In the genomic region with DNA sequence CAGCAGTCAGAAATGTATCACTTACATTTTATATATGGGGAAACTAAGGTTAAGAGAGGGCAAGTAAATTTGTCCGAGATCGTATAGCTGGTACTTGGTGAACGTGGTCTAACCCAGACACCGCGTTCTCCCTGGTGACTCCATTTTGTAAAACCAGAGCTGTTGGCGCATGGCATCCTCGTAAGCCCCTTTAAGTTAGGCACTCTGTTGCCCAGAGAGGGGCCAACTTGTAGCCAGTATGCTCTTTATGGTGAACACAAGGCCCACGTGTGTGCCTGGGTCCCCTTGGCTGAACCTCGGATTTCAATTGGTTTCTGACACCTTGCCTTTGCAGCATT, we compare ENCODE assay signal across 9 cellular contexts. TPM values are rescaled to one million over a fixed set of nuclear protein-coding genes. Genes with fewer than 3 reads are reported as not detected.
A peak's percentile ranks its signal among the peaks of the same experiment; 100 is the strongest.
DNase-seq lines count a peak whose midpoint lies in the region; ATAC-seq and TF ChIP-seq lines count a peak whose summit lies in the region.
"Had no signal": no experiment of that assay in that cellular context is flagged by ENCODE, and none has a peak within 500 bp of the region (broad histone marks: within the 10 kb centered on the region; RNA-seq: fewer than 3 reads in every experiment).

No MANE protein-coding gene starts in this region.

- peak overlapping the region; percentile 64 to 84 (median 76) for H3K4me3 ChIP-seq in heart right ventricle
- H3K4me3 ChIP-seq in kidney epithelial cell (ENCODE audit: low read depth, low read length), result peak overlapping the region; percentile 92
- peak overlapping the region; percentile 45 to 74 (median 62) for H3K4me3 ChIP-seq in tibial nerve

- TF ChIP-seq EP300 in tibial nerve (IDR thresholded peaks at IDR 0.05), result no peak

- intact Hi-C loops in heart right ventricle (cut with DNase I), result loop anchor here in 9 of 10 donors (1.0 to 5.0 kb wide), 5 partner anchors 37 to 48 kb away; partner anchors contain the start of genes ZNF518A (in 7 of the 9) and CCNJ (in 1 of the 9)
- intact Hi-C loops in Right ventricle myocardium superior (cut with DNase I), result loop anchor here (2.0 kb wide), 1 partner anchor 38 kb away; no protein-coding TSS in a partner anchor
- intact Hi-C loops in activated T-helper 1 cell treated with anti-CD3 and anti-CD28 coated beads, Interleukin-12 subunit alpha, Interleukin-12 subunit beta, Interleukin-2, Interleukin-4 antibody, amounts not matched to agents 30 ng/mL and 10 ng/mL and 1 ng/mL, durations not matched to agents 14 hours and 24 hours and 36 hours (cut with micrococcal nuclease), result loop anchor here (1.0 kb wide), 2 partner anchors 27 to 40 kb away; partner anchors contain the start of gene ZNF518A

- peaks cover 3% of the 10 kb centered on the region for H3K36me3 Mint-ChIP-seq in activated T-helper 1 cell treated with anti-CD3 and anti-CD28 coated beads, Interleukin-12 subunit alpha, Interleukin-12 subunit beta, Interleukin-2, Interleukin-4 antibody, amounts not matched to agents 30 ng/mL and 10 ng/mL and 1 ng/mL, durations not matched to agents 14 hours and 24 hours and 36 hours (ENCODE audit: low read depth)
- H3K36me3 Mint-ChIP-seq in progenitor cell of endocrine pancreas (ENCODE audit: insufficient read depth), result no peaks in the 10 kb centered on the region

- peaks cover 0 to 41% (median 37%) of the 10 kb centered on the region in 7 donors for H3K27me3 ChIP-seq in heart right ventricle
- H3K27me3 ChIP-seq in kidney epithelial cell (ENCODE audit: control insufficient read depth, insufficient read depth, low read length), result no peaks in the 10 kb centered on the region
- peaks cover 0 to 42% of the 10 kb centered on the region in 2 donors for H3K27me3 ChIP-seq in tibial nerve

- H3K9me3 Mint-ChIP-seq in activated T-helper 1 cell treated with anti-CD3 and anti-CD28 coated beads, Interleukin-12 subunit alpha, Interleukin-12 subunit beta, Interleukin-2, Interleukin-4 antibody, amounts not matched to agents 30 ng/mL and 10 ng/mL and 1 ng/mL, durations not matched to agents 14 hours and 24 hours and 36 hours, result peaks cover 15% of the 10 kb centered on the region
- H3K9me3 Mint-ChIP-seq in progenitor cell of endocrine pancreas (ENCODE audit: low read depth), result no peaks in the 10 kb centered on the region
- H3K9me3 Mint-ChIP-seq: nephron progenitor cell had no signal

- TF ChIP-seq CTCF in heart right ventricle (IDR thresholded peaks at IDR 0.05), result no peak
- no peak for TF ChIP-seq CTCF in kidney epithelial cell (IDR thresholded peaks at IDR 0.05; ENCODE audit: insufficient read depth, low read length, poor library complexity, severe bottlenecking)
- no peak for TF ChIP-seq CTCF in tibial nerve (IDR thresholded peaks at IDR 0.05)
- no peak for TF ChIP-seq CTCF in progenitor cell of endocrine pancreas (IDR thresholded peaks at IDR 0.05; ENCODE audit: unreplicated experiment)

- no peak for TF ChIP-seq POLR2A in tibial nerve (IDR thresholded peaks at IDR 0.05)

- H3K27ac ChIP-seq in heart right ventricle (peak overlapping the region; percentile 76 to 99 (median 94)), tibial nerve (peak overlapping the region; percentile 38 to 93 (median 86))

- H3K27ac Mint-ChIP-seq in activated T-helper 1 cell treated with anti-CD3 and anti-CD28 coated beads, Interleukin-12 subunit alpha, Interleukin-12 subunit beta, Interleukin-2, Interleukin-4 antibody, amounts not matched to agents 30 ng/mL and 10 ng/mL and 1 ng/mL, durations not matched to agents 14 hours and 24 hours and 36 hours, result peak overlapping the region; percentile 93
- H3K27ac Mint-ChIP-seq in progenitor cell of endocrine pancreas, result no peak overlapping the region
- H3K27ac Mint-ChIP-seq: nephron progenitor cell had no signal

- peak overlapping the region; percentile 90 for H3K4me3 Mint-ChIP-seq in activated T-helper 1 cell treated with anti-CD3 and anti-CD28 coated beads, Interleukin-12 subunit alpha, Interleukin-12 subunit beta, Interleukin-2, Interleukin-4 antibody, amounts not matched to agents 30 ng/mL and 10 ng/mL and 1 ng/mL, durations not matched to agents 14 hours and 24 hours and 36 hours
- H3K4me3 Mint-ChIP-seq in progenitor cell of endocrine pancreas (ENCODE audit: low read depth), result no peak overlapping the region
- H3K4me3 Mint-ChIP-seq: nephron progenitor cell had no signal

- DNase-seq in heart right ventricle, result peak in 1 of 2 donors; percentile 5
- no peak for DNase-seq in Right ventricle myocardium superior
- DNase-seq in activated T-helper 1 cell treated with anti-CD3 and anti-CD28 coated beads, Interleukin-12 subunit alpha, Interleukin-12 subunit beta, Interleukin-2, Interleukin-4 antibody, amounts not matched to agents 30 ng/mL and 10 ng/mL and 1 ng/mL, durations not matched to agents 14 hours and 24 hours and 36 hours (ENCODE audit: low spot score), result no peak
- no peak for DNase-seq in kidney epithelial cell (ENCODE audit: low read depth)
- no peak for DNase-seq in tibial nerve (ENCODE audit: low spot score in 2 of 2)
- DNase-seq in progenitor cell of endocrine pancreas (ENCODE audit: low spot score, unreplicated experiment), result no peak
- no peak for DNase-seq in NK-92 (lab: John Stamatoyannopoulos, UW; ENCODE audit: unreplicated experiment)
- DNase-seq in NCI-H2227 (lab: John Stamatoyannopoulos, UW; ENCODE audit: unreplicated experiment), result no peak
- DNase-seq: nephron progenitor cell had no signal

- H3K36me3 ChIP-seq in heart right ventricle (peaks cover 0 to 3% (median 0%) of the 10 kb centered on the region in 9 donors), kidney epithelial cell (ENCODE audit: control insufficient read depth, insufficient read depth, low read length) (no peaks in the 10 kb centered on the region), tibial nerve (no peaks in the 10 kb centered on the region)

- 77 to 81% methylated on average over 9 of the region's 9 CpGs for WGBS in heart right ventricle, 2 donors
- WGBS in tibial nerve, 2 donors, result 78% methylated on average over 9 of the region's 9 CpGs

- no peak for ATAC-seq in heart right ventricle
- no peak for ATAC-seq in Right ventricle myocardium superior (ENCODE audit: poor library complexity)

- peaks cover 24% of the 10 kb centered on the region for H3K27me3 Mint-ChIP-seq in activated T-helper 1 cell treated with anti-CD3 and anti-CD28 coated beads, Interleukin-12 subunit alpha, Interleukin-12 subunit beta, Interleukin-2, Interleukin-4 antibody, amounts not matched to agents 30 ng/mL and 10 ng/mL and 1 ng/mL, durations not matched to agents 14 hours and 24 hours and 36 hours (ENCODE audit: insufficient read depth)
- H3K27me3 Mint-ChIP-seq in progenitor cell of endocrine pancreas, result no peaks in the 10 kb centered on the region

- peaks cover 14% of the 10 kb centered on the region for H3K4me1 Mint-ChIP-seq in activated T-helper 1 cell treated with anti-CD3 and anti-CD28 coated beads, Interleukin-12 subunit alpha, Interleukin-12 subunit beta, Interleukin-2, Interleukin-4 antibody, amounts not matched to agents 30 ng/mL and 10 ng/mL and 1 ng/mL, durations not matched to agents 14 hours and 24 hours and 36 hours (ENCODE audit: low read depth)
- H3K4me1 Mint-ChIP-seq in progenitor cell of endocrine pancreas (ENCODE audit: low read depth), result peaks cover 2% of the 10 kb centered on the region
- H3K4me1 Mint-ChIP-seq: nephron progenitor cell had no signal

- H3K9me3 ChIP-seq in heart right ventricle, result peaks cover 0 to 5% (median 0%) of the 10 kb centered on the region in 11 donors
- no peaks in the 10 kb centered on the region for H3K9me3 ChIP-seq in tibial nerve

- H3K4me1 ChIP-seq in heart right ventricle, result peaks cover 0 to 12% (median 5%) of the 10 kb centered on the region in 9 donors
- peaks cover 0 to 10% (median 0%) of the 10 kb centered on the region in 4 donors for H3K4me1 ChIP-seq in tibial nerve

RNA-seq across cellular contexts. Expression of gene ZNF518A, which starts 39.7 kb away (rescaled TPM):
- total RNA-seq in heart right ventricle (10 to 100 TPM; 11.0 to 15.0 (median 12.7) TPM), Right ventricle myocardium superior (10.0 TPM), kidney epithelial cell (15.5 and 15.9 TPM in 2 replicates), tibial nerve (10 to 100 TPM; 20.7 to 36.7 (median 25.7) TPM), progenitor cell of endocrine pancreas (49.9 and 51.9 TPM in 2 replicates)
- 1 to 10 TPM; 1.7 to 6.9 TPM for polyA plus RNA-seq in heart right ventricle
- total RNA-seq in activated T-helper 1 cell treated with anti-CD3 and anti-CD28 coated beads, Interleukin-12 subunit alpha, Interleukin-12 subunit beta, Interleukin-2, Interleukin-4 antibody, amounts not matched to agents 30 ng/mL and 10 ng/mL and 1 ng/mL, durations not matched to agents 14 hours and 24 hours and 36 hours, result 14.3 and 16.2 TPM in 2 replicates

RNA-seq across cellular contexts. Expression of gene CCNJ, which starts 47.0 kb away (rescaled TPM):
- total RNA-seq in heart right ventricle, result 1 to 10 TPM; 1.8 to 3.6 (median 2.8) TPM
- 1 to 10 TPM; 1.7 TPM for polyA plus RNA-seq in heart right ventricle
- 2.4 TPM for total RNA-seq in Right ventricle myocardium superior
- total RNA-seq in activated T-helper 1 cell treated with anti-CD3 and anti-CD28 coated beads, Interleukin-12 subunit alpha, Interleukin-12 subunit beta, Interleukin-2, Interleukin-4 antibody, amounts not matched to agents 30 ng/mL and 10 ng/mL and 1 ng/mL, durations not matched to agents 14 hours and 24 hours and 36 hours, result 9.7 and 10.2 TPM in 2 replicates
- 17.1 and 18.1 TPM in 2 replicates for total RNA-seq in kidney epithelial cell
- 1 to 10 TPM; 2.4 to 5.1 (median 4.7) TPM for total RNA-seq in tibial nerve
- 45.8 and 46.6 TPM in 2 replicates for total RNA-seq in progenitor cell of endocrine pancreas
